ENCODE assay signal across 18 cellular contexts in the genomic region with DNA sequence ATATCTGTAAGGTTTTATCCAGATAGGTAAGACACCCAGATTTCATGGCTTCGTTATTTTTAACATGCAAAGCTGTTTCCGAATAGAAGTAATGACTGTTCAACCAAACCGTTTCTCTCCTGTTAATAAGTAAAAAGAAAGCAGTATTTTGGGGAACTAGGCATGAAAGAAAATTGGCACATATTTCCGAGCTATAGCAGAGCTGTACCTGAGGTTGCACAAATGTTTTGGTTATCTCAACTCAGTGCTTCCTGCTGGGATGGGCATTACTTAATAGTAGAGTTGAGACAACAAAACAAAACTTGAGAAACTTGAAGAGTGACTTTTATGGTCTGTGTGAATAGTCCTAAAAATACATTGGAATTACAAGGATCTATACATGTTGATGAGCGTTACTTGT.
A peak's percentile ranks its signal among the peaks of the same experiment; 100 is the strongest.
DNase-seq lines count a peak whose midpoint lies in the region; ATAC-seq and TF ChIP-seq lines count a peak whose summit lies in the region.
"Had no signal": no experiment of that assay in that cellular context is flagged by ENCODE, and none has a peak within 500 bp of the region (broad histone marks: within the 10 kb centered on the region; RNA-seq: fewer than 3 reads in every experiment).

No MANE protein-coding gene starts in this region.

- DNase-seq in AML-193 (lab: John Stamatoyannopoulos, UW) (peak; percentile 66 to 73), LNCaP clone FGC (ENCODE audit: low read depth) (peak; percentile 52), choroid plexus epithelial cell (ENCODE audit: low read depth) (peak; percentile 6), COLO668 (lab: John Stamatoyannopoulos, UW; ENCODE audit: unreplicated experiment) (no peak), glutamatergic neuron (no peak)
- DNase-seq in NK-92 treated with Interleukin-12 subunit alpha and Interleukin-12 subunit beta, amount 100 ng/mL, for 24 hours (lab: John Stamatoyannopoulos, UW) = no peak
- DNase-seq: activated CD4-positive, CD25-positive, alpha-beta regulatory T cell; activated naive CD4-positive, alpha-beta T cell treated with Interleukin-2 at 50 U/mL for 16 hours; CD4-positive, alpha-beta memory T cell; foreskin keratinocyte; mesenchymal stem cell; NCI-H226; OCI-M1; right lobe of liver; upper lobe of left lung had no signal

- H3K4me3 Mint-ChIP-seq in glutamatergic neuron (ENCODE audit: unreplicated experiment) = no peak overlapping the region
- H3K4me3 Mint-ChIP-seq: CD4-positive, alpha-beta memory T cell; stimulated activated effector memory CD8-positive, alpha-beta T cell treated with anti-CD3 and anti-CD28 coated beads, Interleukin-12 subunit alpha, Interleukin-12 subunit beta, amount 100 ng/mL, for 72 hours had no signal

- ATAC-seq in GM19468 (IDR thresholded peaks at IDR 0.05; ENCODE audit: extremely low read depth, unreplicated experiment) (peak; percentile 87), GM21526 (IDR thresholded peaks at IDR 0.05; ENCODE audit: low FRiP score, unreplicated experiment) (no peak)
- ATAC-seq: foreskin keratinocyte; right lobe of liver; stimulated activated effector memory CD8-positive, alpha-beta T cell treated with anti-CD3 and anti-CD28 coated beads, Interleukin-12 subunit alpha, Interleukin-12 subunit beta, amount 100 ng/mL, for 72 hours had no signal

- no peak overlapping the region for H3K27ac Mint-ChIP-seq in glutamatergic neuron (ENCODE audit: unreplicated experiment)
- H3K27ac Mint-ChIP-seq: CD4-positive, alpha-beta memory T cell; stimulated activated effector memory CD8-positive, alpha-beta T cell treated with anti-CD3 and anti-CD28 coated beads, Interleukin-12 subunit alpha, Interleukin-12 subunit beta, amount 100 ng/mL, for 72 hours had no signal

- TF ChIP-seq CTCF in LNCaP clone FGC (IDR thresholded peaks at IDR 0.05; ENCODE audit: control insufficient read depth, extremely low read depth, insufficient read depth) (no peak), choroid plexus epithelial cell (conservative IDR thresholded peaks at IDR 0.05; ENCODE audit: low read depth, low read length) (no peak), glutamatergic neuron (IDR thresholded peaks at IDR 0.05; ENCODE audit: partially characterized antibody, unreplicated experiment) (no peak)

- peaks cover 9% of the 10 kb centered on the region for H3K36me3 Mint-ChIP-seq in glutamatergic neuron (ENCODE audit: unreplicated experiment)
- H3K36me3 Mint-ChIP-seq: CD4-positive, alpha-beta memory T cell; stimulated activated effector memory CD8-positive, alpha-beta T cell treated with anti-CD3 and anti-CD28 coated beads, Interleukin-12 subunit alpha, Interleukin-12 subunit beta, amount 100 ng/mL, for 72 hours had no signal

- H3K9me3 Mint-ChIP-seq in glutamatergic neuron (ENCODE audit: unreplicated experiment) = no peaks in the 10 kb centered on the region

- H3K4me1 Mint-ChIP-seq in glutamatergic neuron (ENCODE audit: low read depth, unreplicated experiment) = peaks cover 1% of the 10 kb centered on the region
- H3K4me1 Mint-ChIP-seq: CD4-positive, alpha-beta memory T cell; stimulated activated effector memory CD8-positive, alpha-beta T cell treated with anti-CD3 and anti-CD28 coated beads, Interleukin-12 subunit alpha, Interleukin-12 subunit beta, amount 100 ng/mL, for 72 hours had no signal

- H3K4me3 ChIP-seq in LNCaP clone FGC (ENCODE audit: low read depth, low read length) = no peak overlapping the region
- no peak overlapping the region for H3K4me3 ChIP-seq in choroid plexus epithelial cell (ENCODE audit: low read depth, low read length)
- H3K4me3 ChIP-seq: right lobe of liver, upper lobe of left lung had no signal

- H3K27me3 Mint-ChIP-seq in glutamatergic neuron (ENCODE audit: unreplicated experiment) = peaks cover 4% of the 10 kb centered on the region
- H3K27me3 Mint-ChIP-seq: CD4-positive, alpha-beta memory T cell had no signal

Comparison
In these comparisons a context has a peak if more than half of its experiments do, and no peak if none do; other contexts are left out.
1. DNase-seq: peak in AML-193 (2 of 2), LNCaP clone FGC (single experiment) and choroid plexus epithelial cell (single experiment); none in COLO668 (single experiment), NK-92 treated with Interleukin-12 subunit alpha and Interleukin-12 subunit beta, amount 100 ng/mL, for 24 hours (single experiment) and glutamatergic neuron (single experiment).